In genomic region chr3:192831111-192831644, GRCh38 we compare ENCODE assay signal across 9 cellular contexts.
DNase-seq lines count a peak whose midpoint lies in the region; ATAC-seq and TF ChIP-seq lines count a peak whose summit lies in the region.
"Had no signal": no experiment of that assay in that cellular context is flagged by ENCODE, and none has a peak within 500 bp of the region (broad histone marks: within the 10 kb centered on the region; RNA-seq: fewer than 3 reads in every experiment).

No MANE protein-coding gene starts in this region.

- peaks cover 21% of the 10 kb centered on the region for H3F3A ChIP-seq in SK-N-SH (replicated peaks; ENCODE audit: insufficient read depth)

- 0 out of 2 replicates have a peak overlapping the region, but pooled peaks have one; percentile 20 for H3K4me2 ChIP-seq in SK-N-SH

- no peak overlapping the region for H3K4me3 ChIP-seq in SK-N-SH (ENCODE audit: low read depth in 2 of 2, low read length in 1 of 2)

- ATAC-seq in GM21786 (IDR thresholded peaks at IDR 0.05; ENCODE audit: unreplicated experiment), result peak; percentile 37
- ATAC-seq in HG03196 (IDR thresholded peaks at IDR 0.05; ENCODE audit: unreplicated experiment), result no peak
- ATAC-seq in GM21367 (IDR thresholded peaks at IDR 0.05; ENCODE audit: unreplicated experiment), result no peak

- no peaks in the 10 kb centered on the region for H3K36me3 ChIP-seq in SK-N-SH (replicated peaks in 1 of 2; ENCODE audit: control insufficient read depth in 1 of 2, insufficient read depth in 2 of 2, low read length in 1 of 2)

- H3K9ac ChIP-seq in SK-N-SH, result no peak overlapping the region

- no peaks in the 10 kb centered on the region for H3K9me3 ChIP-seq in SK-N-SH

- TF ChIP-seq CTCF in GM10266 (IDR thresholded peaks at IDR 0.05; ENCODE audit: control insufficient read depth, insufficient read depth, low read depth, missing control alignments), result no peak
- no peak for TF ChIP-seq CTCF in SK-N-SH (IDR thresholded peaks at IDR 0.05)

- H3K27ac ChIP-seq in SK-N-SH (ENCODE audit: low read depth in 2 of 2, low read length in 1 of 2), result peak overlapping the region in 1 of 2 experiments; percentile 55; a peak in 2 of 4 replicates

- DNase-seq in GM10266 (ENCODE audit: extremely low spot score) (peak; percentile 42), SK-N-SH (no peak), iris pigment epithelial cell (ENCODE audit: low read depth) (peak; percentile 95), globus pallidus (ENCODE audit: low spot score) (no peak), HPDE6-E6E7 (ENCODE audit: extremely low spot score) (no peak)
- DNase-seq: NCI-H446 had no signal

- H3K27me3 ChIP-seq in SK-N-SH (ENCODE audit: insufficient read depth), result no peaks in the 10 kb centered on the region

- H3K4me1 ChIP-seq in SK-N-SH (ENCODE audit: control insufficient read depth in 1 of 2, insufficient read depth in 2 of 2, low read depth in 1 of 2, low read length in 1 of 2), result peaks cover 0 to 25% of the 10 kb centered on the region in 2 experiments; a peak in 2 of 4 replicates

- H3K9me2 ChIP-seq in SK-N-SH, result no peaks in the 10 kb centered on the region

- 64% methylated on average over 5 of the region's 6 CpGs for WGBS in SK-N-SH (ENCODE audit: low lambda C conversion rate)

- no peak overlapping the region for H2AFZ ChIP-seq in SK-N-SH (ENCODE audit: low read depth)

- POLR2A ChIA-PET in SK-N-SH (lab: Yijun Ruan, JAX), result no interaction called here

- peak in 1 of 2 experiments; percentile 21; a peak in 1 of 4 replicates for TF ChIP-seq EP300 in SK-N-SH (IDR thresholded peaks at IDR 0.05; ENCODE audit: borderline replicate concordance in 1 of 2, low read depth in 1 of 2, low read length in 1 of 2)

- TF ChIP-seq RAD21 in SK-N-SH (IDR thresholded peaks at IDR 0.05; ENCODE audit: low read length), result no peak

- peaks cover 26% of the 10 kb centered on the region; the same call in 1 of the 2 replicates for H4K20me1 ChIP-seq in SK-N-SH (ENCODE audit: insufficient read depth)

- H3K79me2 ChIP-seq in SK-N-SH (ENCODE audit: insufficient read depth), result peaks cover 33% of the 10 kb centered on the region; the same call in 1 of the 2 replicates

- CTCF ChIA-PET in SK-N-SH (lab: Yijun Ruan, JAX), result no interaction called here

TF ChIP-seq in SK-N-SH, 30 proteins besides CTCF, POLR2A, EP300 and RAD21:
- TF ChIP-seq YY1 (IDR thresholded peaks at IDR 0.05; ENCODE audit: low read depth) (no peak), EZH2phosphoT487 (IDR thresholded peaks at IDR 0.05; ENCODE audit: borderline replicate concordance, low read depth) (no peak), FOXJ3 (CRISPR knock-in tag; IDR thresholded peaks at IDR 0.05) (no peak), TAF1 (IDR thresholded peaks at IDR 0.05; ENCODE audit: borderline replicate concordance, low read depth, low read length) (no peak), RFX5 (IDR thresholded peaks at IDR 0.05; ENCODE audit: low read length) (no peak), CHD2 (IDR thresholded peaks at IDR 0.05; ENCODE audit: low read length, partially characterized antibody) (no peak), TEAD4 (IDR thresholded peaks at IDR 0.05; ENCODE audit: borderline replicate concordance, insufficient read depth) (0 out of 2 replicates have a peak, but pooled peaks have one; percentile 7), IRF3 (IDR thresholded peaks at IDR 0.05; ENCODE audit: low read depth, low read length) (no peak), PBX3 (IDR thresholded peaks at IDR 0.05) (peak; percentile 75), TCF12 (IDR thresholded peaks at IDR 0.05) (peak; percentile 68), USF1 (IDR thresholded peaks at IDR 0.05; ENCODE audit: borderline replicate concordance, low read depth) (no peak), RXRA (IDR thresholded peaks at IDR 0.05; ENCODE audit: borderline replicate concordance, low read depth) (peak; percentile 48; the same call in 1 of the 2 replicates), GABPA (IDR thresholded peaks at IDR 0.05; ENCODE audit: low read depth) (no peak), NRF1 (IDR thresholded peaks at IDR 0.05; ENCODE audit: low read depth, low read length) (no peak), SMC3 (IDR thresholded peaks at IDR 0.05; ENCODE audit: low read depth, low read length) (no peak), NFIC (IDR thresholded peaks at IDR 0.05; ENCODE audit: borderline replicate concordance) (peak; percentile 39; the same call in 1 of the 2 replicates), JUND (IDR thresholded peaks at IDR 0.05) (peak; percentile 70), MAX (IDR thresholded peaks at IDR 0.05; ENCODE audit: low read depth) (no peak), MEF2A (IDR thresholded peaks at IDR 0.05; ENCODE audit: borderline replicate concordance, low read depth) (no peak), RCOR1 (IDR thresholded peaks at IDR 0.05; ENCODE audit: low read length) (no peak), FOSL2 (IDR thresholded peaks at IDR 0.05; ENCODE audit: borderline replicate concordance, low read depth) (peak; percentile 78; the same call in 1 of the 2 replicates), GATA2 (CRISPR knock-in tag; IDR thresholded peaks at IDR 0.05) (no peak), ZBTB33 (IDR thresholded peaks at IDR 0.05; ENCODE audit: borderline replicate concordance, low read depth) (no peak)
TF ChIP-seq in SK-N-SH: peak in this region for 7.

Comparison
In these comparisons a context has a peak if more than half of its experiments do, and no peak if none do; other contexts are left out.
1. DNase-seq: peak in GM10266 (single experiment) and iris pigment epithelial cell (single experiment); none in SK-N-SH (single experiment), globus pallidus (single experiment) and HPDE6-E6E7 (single experiment).